In genomic region chr3:177628095-177628759, GRCh38 we compare ENCODE assay signal across 7 cellular contexts.
DNase-seq lines count a peak whose midpoint lies in the region; ATAC-seq, FAIRE-seq and TF ChIP-seq lines count a peak whose summit lies in the region.
"Not testable (repeated sequence)": the region's sequence is repeated elsewhere in the genome, so short reads cannot be mapped to it uniquely, and the experiment has no call there.

No MANE protein-coding gene starts in this region.

- H3K27me3 ChIP-seq in BLaER1 treated with 17β-estradiol and CSF1 and Interleukin-3, amounts not matched to agents 10 nM and 100 nM, result not testable (repeated sequence)

- H3K4me1 ChIP-seq in BLaER1 treated with 17β-estradiol and CSF1 and Interleukin-3, amounts not matched to agents 10 nM and 100 nM, result peaks cover 0 to 32% (median 20%) of the 10 kb centered on the region in 10 experiments; a peak in 18 of 20 replicates

- H3K9ac ChIP-seq in BLaER1 treated with 17β-estradiol and CSF1 and Interleukin-3, amounts not matched to agents 10 nM and 100 nM, result not testable (repeated sequence)

- DNase-seq in KBM-7 (peak; percentile 12), RCC 7860 (ENCODE audit: low spot score) (peak; percentile 30), foreskin melanocyte (peak; percentile 93)
- not testable (repeated sequence) for DNase-seq in activated naive CD8-positive, alpha-beta T cell treated with anti-CD3 and anti-CD28 coated beads, Interleukin-2, amount 50 U/mL, for 24 hours; endothelial cell (ENCODE audit: low spot score); stimulated activated naive CD8-positive, alpha-beta T cell treated with anti-CD3 and anti-CD28 coated beads, Interleukin-15, Interleukin-2, amounts not matched to agents 100 U/mL and 50 U/mL, for 24 hours

- H3K4me1 Mint-ChIP-seq in activated naive CD8-positive, alpha-beta T cell treated with anti-CD3 and anti-CD28 coated beads, Interleukin-2, amount 50 U/mL, for 24 hours, result peaks cover 20% of the 10 kb centered on the region
- H3K4me1 Mint-ChIP-seq in endothelial cell (ENCODE audit: unreplicated experiment), result peaks cover 23% of the 10 kb centered on the region

- not testable (repeated sequence) for H3K36me3 Mint-ChIP-seq in activated naive CD8-positive, alpha-beta T cell treated with anti-CD3 and anti-CD28 coated beads, Interleukin-2, amount 50 U/mL, for 24 hours (ENCODE audit: low read depth); endothelial cell (ENCODE audit: low read depth, unreplicated experiment)

- H3K27me3 Mint-ChIP-seq in activated naive CD8-positive, alpha-beta T cell treated with anti-CD3 and anti-CD28 coated beads, Interleukin-2, amount 50 U/mL, for 24 hours; endothelial cell (ENCODE audit: unreplicated experiment): not testable (repeated sequence)

- peak; percentile 73 for ATAC-seq in activated naive CD8-positive, alpha-beta T cell treated with anti-CD3 and anti-CD28 coated beads, Interleukin-2, amount 50 U/mL, for 24 hours
- ATAC-seq in stimulated activated naive CD8-positive, alpha-beta T cell treated with anti-CD3 and anti-CD28 coated beads, Interleukin-15, Interleukin-2, amounts not matched to agents 100 U/mL and 50 U/mL, for 24 hours, result peak; percentile 55

- in situ Hi-C loops in KBM-7 (cut with MboI; ENCODE audit: low pct_unique_long_range_greater_than_20kb, low sequenced_read_pairs), result not testable (repeated sequence)

- not testable (repeated sequence) for H3K9me3 Mint-ChIP-seq in activated naive CD8-positive, alpha-beta T cell treated with anti-CD3 and anti-CD28 coated beads, Interleukin-2, amount 50 U/mL, for 24 hours; endothelial cell (ENCODE audit: unreplicated experiment)

- H3K27ac Mint-ChIP-seq in activated naive CD8-positive, alpha-beta T cell treated with anti-CD3 and anti-CD28 coated beads, Interleukin-2, amount 50 U/mL, for 24 hours, result not testable (repeated sequence)
- H3K27ac Mint-ChIP-seq in endothelial cell (ENCODE audit: unreplicated experiment), result peak overlapping the region; percentile 34

- not testable (repeated sequence) for H4K20me1 ChIP-seq in BLaER1 treated with 17β-estradiol and CSF1 and Interleukin-3, amounts not matched to agents 10 nM and 100 nM

- H3K4me2 ChIP-seq in BLaER1 treated with 17β-estradiol and CSF1 and Interleukin-3, amounts not matched to agents 10 nM and 100 nM, result peak overlapping the region in 6 of 11 experiments; percentile 6 to 43 (median 12); a peak in 6 of 22 replicates

- not testable (repeated sequence) for H3K4me3 ChIP-seq in BLaER1 treated with 17β-estradiol and CSF1 and Interleukin-3, amounts not matched to agents 10 nM and 100 nM

- FAIRE-seq in RCC 7860 (lab: Jason Lieb, UNC), result peak; percentile 73

- not testable (repeated sequence) for TF ChIP-seq CTCF in endothelial cell (IDR thresholded peaks at IDR 0.05; ENCODE audit: unreplicated experiment)

- not testable (repeated sequence) for H3K27ac ChIP-seq in BLaER1 treated with 17β-estradiol and CSF1 and Interleukin-3, amounts not matched to agents 10 nM and 100 nM

- H3K9me3 ChIP-seq in BLaER1 treated with 17β-estradiol and CSF1 and Interleukin-3, amounts not matched to agents 10 nM and 100 nM (replicated peaks in 1 of 11), result peaks cover 45 to 99% (median 94%) of the 10 kb centered on the region in 11 experiments

- not testable (repeated sequence) for H3K4me3 Mint-ChIP-seq in activated naive CD8-positive, alpha-beta T cell treated with anti-CD3 and anti-CD28 coated beads, Interleukin-2, amount 50 U/mL, for 24 hours; endothelial cell (ENCODE audit: unreplicated experiment)

- H3K36me3 ChIP-seq in BLaER1 treated with 17β-estradiol and CSF1 and Interleukin-3, amounts not matched to agents 10 nM and 100 nM, result peaks cover 0 to 23% (median 0%) of the 10 kb centered on the region in 11 experiments; a peak in 5 of 22 replicates
